29 cellular contexts compared by ENCODE assay signal in the genomic region with DNA sequence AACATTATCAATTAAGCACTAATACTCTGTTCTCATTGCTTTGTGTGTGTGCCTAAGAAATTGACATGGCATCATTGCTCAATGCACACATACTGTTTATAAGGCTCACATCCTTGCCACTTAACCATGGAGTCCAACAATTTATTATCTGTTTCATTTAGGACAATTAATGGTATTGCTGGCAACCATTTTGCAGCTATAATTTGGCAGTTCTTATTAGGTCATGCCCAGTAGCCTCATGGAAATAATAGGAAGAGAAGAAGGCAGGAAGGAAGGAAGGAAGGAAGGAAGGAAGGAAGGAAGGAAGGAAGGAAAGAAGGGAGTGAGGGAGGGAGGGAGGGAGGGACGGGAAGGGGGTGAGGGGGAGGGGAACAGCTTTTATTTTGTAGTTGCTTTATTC.
"Had no signal": no experiment of that assay in that cellular context is flagged by ENCODE, and none has a peak within 500 bp of the region (broad histone marks: within the 10 kb centered on the region; RNA-seq: fewer than 3 reads in every experiment).

No MANE protein-coding gene starts in this region.

- ATAC-seq: stimulated activated effector memory CD8-positive, alpha-beta T cell treated with anti-CD3 and anti-CD28 coated beads, Interleukin-12 subunit alpha, Interleukin-12 subunit beta, amount 100 ng/mL, for 72 hours; stimulated activated memory B cell treated with anti-CD40 and anti-IgM and Interleukin-4, amounts not matched to agents 10 μg/mL and 1 μg/mL and 100 μg/mL, for 72 hours; stimulated activated naive B cell treated with anti-CD40 and anti-IgM and Interleukin-4, amounts not matched to agents 10 μg/mL and 1 μg/mL and 100 μg/mL, for 72 hours; stimulated activated naive CD8-positive, alpha-beta T cell treated with anti-CD3 and anti-CD28 coated beads, Interleukin-15, amount 100 ng/mL, for 72 hours; stimulated activated naive CD8-positive, alpha-beta T cell treated with anti-CD3 and anti-CD28 coated beads, Interleukin-15, Interleukin-2, amounts not matched to agents 100 U/mL and 50 U/mL, for 24 hours; upper lobe of right lung had no signal

- H3K36me3 ChIP-seq: stomach, suprapubic skin, thoracic aorta, thyroid gland, tibial artery, tibial nerve, transverse colon, upper lobe of left lung, upper lobe of right lung, uterus, vagina had no signal

- DNase-seq: stimulated activated CD4-positive, alpha-beta T cell treated with anti-CD3 and anti-CD28 coated beads, Interleukin-2, amount 100 ng/mL, for 48 hours; stimulated activated CD4-positive, alpha-beta T cell treated with anti-CD3 and anti-CD28 coated beads, Interleukin-4, amount 100 ng/mL, for 1 hour; stimulated activated CD4-positive, alpha-beta T cell treated with anti-CD3 and anti-CD28 coated beads, Interleukin-4, amount 100 ng/mL, for 24 hours; stimulated activated CD4-positive, alpha-beta T cell treated with anti-CD3 and anti-CD28 coated beads, Interleukin-4, amount 100 ng/mL, for 4 hours; stimulated activated CD8-positive, alpha-beta memory T cell treated with anti-CD3 and anti-CD28 coated beads, Interleukin-4, amount 100 ng/mL, for 48 hours; stimulated activated naive B cell treated with anti-CD40 and anti-IgM and Interleukin-4, amounts not matched to agents 10 μg/mL and 1 μg/mL and 100 μg/mL, for 72 hours; stimulated activated naive CD4-positive, alpha-beta T cell; stimulated activated naive CD4-positive, alpha-beta T cell treated with Interleukin-2 at 50 U/mL for 16 hours; stimulated activated naive CD8-positive, alpha-beta T cell treated with anti-CD3 and anti-CD28 coated beads, Interleukin-15, amount 100 ng/mL, for 72 hours; stimulated activated naive CD8-positive, alpha-beta T cell treated with anti-CD3 and anti-CD28 coated beads, Interleukin-15, Interleukin-2, amounts not matched to agents 100 U/mL and 50 U/mL, for 24 hours; stomach; substantia nigra; testis; thyroid gland; tibial artery; transverse colon; trophoblast cell; upper lobe of left lung; upper lobe of right lung; uterus had no signal

- H3K27ac ChIP-seq: stomach, suprapubic skin, testis, thoracic aorta, thyroid gland, tibial artery, tibial nerve, transverse colon, upper lobe of left lung, upper lobe of right lung, uterus, vagina had no signal

- H3K27ac Mint-ChIP-seq: stimulated activated effector memory CD8-positive, alpha-beta T cell treated with anti-CD3 and anti-CD28 coated beads, Interleukin-12 subunit alpha, Interleukin-12 subunit beta, amount 100 ng/mL, for 72 hours; stimulated activated memory B cell treated with anti-CD40 and anti-IgM and Interleukin-4, amounts not matched to agents 10 μg/mL and 1 μg/mL and 100 μg/mL, for 72 hours; stimulated activated naive B cell treated with anti-CD40 and anti-IgM and Interleukin-4, amounts not matched to agents 10 μg/mL and 1 μg/mL and 100 μg/mL, for 72 hours; stimulated activated naive CD8-positive, alpha-beta T cell treated with anti-CD3 and anti-CD28 coated beads, Interleukin-15, Interleukin-2, amounts not matched to agents 100 ng/mL and 50 ng/mL, for 24 hours; type B pancreatic cell had no signal

- FAIRE-seq: urothelium cell line had no signal

- H3K4me3 Mint-ChIP-seq: stimulated activated effector memory CD8-positive, alpha-beta T cell treated with anti-CD3 and anti-CD28 coated beads, Interleukin-12 subunit alpha, Interleukin-12 subunit beta, amount 100 ng/mL, for 72 hours; stimulated activated memory B cell treated with anti-CD40 and anti-IgM and Interleukin-4, amounts not matched to agents 10 μg/mL and 1 μg/mL and 100 μg/mL, for 72 hours; stimulated activated naive B cell treated with anti-CD40 and anti-IgM and Interleukin-4, amounts not matched to agents 10 μg/mL and 1 μg/mL and 100 μg/mL, for 72 hours; stimulated activated naive CD8-positive, alpha-beta T cell treated with anti-CD3 and anti-CD28 coated beads, Interleukin-15, amount 100 ng/mL, for 72 hours; stimulated activated naive CD8-positive, alpha-beta T cell treated with anti-CD3 and anti-CD28 coated beads, Interleukin-15, Interleukin-2, amounts not matched to agents 100 ng/mL and 50 ng/mL, for 24 hours; type B pancreatic cell had no signal

- H3K4me1 ChIP-seq: stomach, suprapubic skin, testis, tibial artery, tibial nerve, transverse colon, upper lobe of left lung, upper lobe of right lung, uterus, vagina had no signal

- H3K9me3 ChIP-seq: suprapubic skin, testis, thoracic aorta, thyroid gland, tibial artery, tibial nerve, transverse colon, upper lobe of left lung, upper lobe of right lung, uterus, vagina had no signal

- H3K27me3 Mint-ChIP-seq: stimulated activated memory B cell treated with anti-CD40 and anti-IgM and Interleukin-4, amounts not matched to agents 10 μg/mL and 1 μg/mL and 100 μg/mL, for 72 hours; stimulated activated naive B cell treated with anti-CD40 and anti-IgM and Interleukin-4, amounts not matched to agents 10 μg/mL and 1 μg/mL and 100 μg/mL, for 72 hours; stimulated activated naive CD8-positive, alpha-beta T cell treated with anti-CD3 and anti-CD28 coated beads, Interleukin-15, amount 100 ng/mL, for 72 hours; stimulated activated naive CD8-positive, alpha-beta T cell treated with anti-CD3 and anti-CD28 coated beads, Interleukin-15, Interleukin-2, amounts not matched to agents 100 ng/mL and 50 ng/mL, for 24 hours had no signal

- H3K4me3 ChIP-seq: stomach, suprapubic skin, testis, thoracic aorta, thyroid gland, tibial artery, tibial nerve, transverse colon, upper lobe of left lung, upper lobe of right lung, uterus, vagina had no signal

- H3K36me3 Mint-ChIP-seq: stimulated activated effector memory CD8-positive, alpha-beta T cell treated with anti-CD3 and anti-CD28 coated beads, Interleukin-12 subunit alpha, Interleukin-12 subunit beta, amount 100 ng/mL, for 72 hours; stimulated activated memory B cell treated with anti-CD40 and anti-IgM and Interleukin-4, amounts not matched to agents 10 μg/mL and 1 μg/mL and 100 μg/mL, for 72 hours; type B pancreatic cell had no signal

- H3K27me3 ChIP-seq: stomach, suprapubic skin, testis, thyroid gland, tibial artery, tibial nerve, transverse colon, upper lobe of left lung, uterus, vagina had no signal

- H3K4me1 Mint-ChIP-seq: stimulated activated effector memory CD8-positive, alpha-beta T cell treated with anti-CD3 and anti-CD28 coated beads, Interleukin-12 subunit alpha, Interleukin-12 subunit beta, amount 100 ng/mL, for 72 hours; stimulated activated memory B cell treated with anti-CD40 and anti-IgM and Interleukin-4, amounts not matched to agents 10 μg/mL and 1 μg/mL and 100 μg/mL, for 72 hours; stimulated activated naive CD8-positive, alpha-beta T cell treated with anti-CD3 and anti-CD28 coated beads, Interleukin-15, amount 100 ng/mL, for 72 hours had no signal
